1 cellular context compared by ENCODE assay signal in the genomic region with DNA sequence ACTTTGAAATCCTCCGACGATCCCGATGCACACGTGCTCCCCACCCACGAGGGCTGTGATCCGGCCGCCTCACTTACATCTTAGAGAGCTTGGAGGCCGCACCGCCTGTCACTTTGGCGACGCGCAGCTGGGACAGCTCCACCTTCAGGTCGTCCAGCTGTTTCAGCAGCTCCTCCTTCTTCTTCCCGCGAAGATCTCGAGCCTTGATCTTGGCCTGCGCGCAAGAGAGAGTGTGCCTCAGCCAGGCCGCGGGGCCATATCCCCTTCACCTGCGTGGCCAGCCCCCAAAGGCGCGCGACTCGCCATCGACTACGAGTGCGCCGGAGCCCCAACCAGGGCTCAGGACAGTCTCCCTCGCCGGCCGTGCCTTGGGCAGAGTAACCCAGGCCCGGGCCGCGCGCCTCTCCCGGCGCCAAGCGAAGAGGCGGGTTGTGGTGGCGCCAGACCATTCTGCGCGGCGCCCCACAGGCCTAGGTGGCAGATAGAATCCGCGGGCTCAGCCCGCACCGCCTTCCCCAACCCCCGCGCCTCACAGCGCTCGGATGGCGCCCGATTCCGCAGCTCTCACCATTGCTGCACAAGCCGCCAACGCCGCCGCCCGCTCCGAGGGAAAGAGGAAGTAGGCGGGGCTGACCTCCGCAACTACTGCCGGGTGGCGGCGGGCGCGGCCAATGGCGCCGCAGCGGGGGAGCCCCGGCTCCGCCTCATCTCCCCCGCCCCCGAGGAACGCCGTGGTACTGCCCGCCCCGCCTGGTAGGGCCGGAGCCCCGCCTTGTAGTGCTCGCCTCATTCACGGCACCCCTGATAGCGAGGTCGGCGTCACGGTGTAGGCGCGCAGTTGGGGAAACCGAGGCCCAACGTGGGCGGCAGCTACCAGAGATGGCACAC.
TF ChIP-seq lines count a peak whose summit lies in the region.

A gene (plus strand): TSS at position 789 of the 888 bp plus-strand sequence. CDS start 7,161 bp downstream, outside the sequence.
A gene (minus strand): TSS at position 616 of the 888 bp plus-strand sequence. CDS start 45 bp downstream, at position 571.

TF ChIP-seq in HepG2, 621 proteins besides CTCF, POLR2A, EP300 and RAD21 (continued from another document and continues in another):
- TF ChIP-seq, protein P1, sequence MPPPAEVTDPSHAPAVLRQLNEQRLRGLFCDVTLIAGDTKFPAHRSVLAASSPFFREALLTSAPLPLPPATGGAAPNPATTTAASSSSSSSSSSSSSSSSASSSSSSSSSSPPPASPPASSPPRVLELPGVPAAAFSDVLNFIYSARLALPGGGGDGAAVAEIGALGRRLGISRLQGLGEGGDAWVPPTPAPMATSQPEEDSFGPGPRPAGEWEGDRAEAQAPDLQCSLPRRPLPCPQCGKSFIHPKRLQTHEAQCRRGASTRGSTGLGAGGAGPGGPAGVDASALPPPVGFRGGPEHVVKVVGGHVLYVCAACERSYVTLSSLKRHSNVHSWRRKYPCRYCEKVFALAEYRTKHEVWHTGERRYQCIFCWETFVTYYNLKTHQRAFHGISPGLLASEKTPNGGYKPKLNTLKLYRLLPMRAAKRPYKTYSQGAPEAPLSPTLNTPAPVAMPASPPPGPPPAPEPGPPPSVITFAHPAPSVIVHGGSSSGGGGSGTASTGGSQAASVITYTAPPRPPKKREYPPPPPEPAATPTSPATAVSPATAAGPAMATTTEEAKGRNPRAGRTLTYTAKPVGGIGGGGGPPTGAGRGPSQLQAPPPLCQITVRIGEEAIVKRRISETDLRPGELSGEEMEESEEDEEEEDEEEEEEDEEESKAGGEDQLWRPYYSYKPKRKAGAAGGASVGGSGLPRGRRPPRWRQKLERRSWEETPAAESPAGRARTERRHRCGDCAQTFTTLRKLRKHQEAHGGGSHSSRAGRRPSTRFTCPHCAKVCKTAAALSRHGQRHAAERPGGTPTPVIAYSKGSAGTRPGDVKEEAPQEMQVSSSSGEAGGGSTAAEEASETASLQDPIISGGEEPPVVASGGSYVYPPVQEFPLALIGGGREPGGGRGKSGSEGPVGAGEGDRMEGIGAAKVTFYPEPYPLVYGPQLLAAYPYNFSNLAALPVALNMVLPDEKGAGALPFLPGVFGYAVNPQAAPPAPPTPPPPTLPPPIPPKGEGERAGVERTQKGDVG (CRISPR knock-in tag; IDR thresholded peaks at IDR 0.05; ENCODE audit: borderline replicate concordance): no peak
- TF ChIP-seq DNMT3B (CRISPR knock-in tag; conservative IDR thresholded peaks at IDR 0.05) (0 out of 2 replicates have a peak, but pooled peaks have one; percentile 54), ZMYM4 (CRISPR knock-in tag; IDR thresholded peaks at IDR 0.05) (peak; percentile 73), ZNF350 (CRISPR knock-in tag; IDR thresholded peaks at IDR 0.05; ENCODE audit: borderline replicate concordance, low read depth) (peak; percentile 70), SRF (IDR thresholded peaks at IDR 0.05; ENCODE audit: low read depth, low read length) (no peak), TARDBP (CRISPR knock-in tag; IDR thresholded peaks at IDR 0.05) (peak; percentile 79; the same call in 1 of the 2 replicates), ZSCAN12 (CRISPR knock-in tag; IDR thresholded peaks at IDR 0.05) (peak; percentile 94), SIN3B (IDR thresholded peaks at IDR 0.05; ENCODE audit: low read length) (peak; percentile 36; the same call in 1 of the 2 replicates), MBD4 (IDR thresholded peaks at IDR 0.05; ENCODE audit: borderline replicate concordance, low read length) (no peak), ZNF563 (CRISPR knock-in tag; IDR thresholded peaks at IDR 0.05) (peak; percentile 63; the same call in 1 of the 2 replicates), ZNF337 (CRISPR knock-in tag; IDR thresholded peaks at IDR 0.05; ENCODE audit: borderline replicate concordance, low read depth) (peak; percentile 83; the same call in 1 of the 2 replicates), ZNF83 (CRISPR knock-in tag; IDR thresholded peaks at IDR 0.05; ENCODE audit: borderline replicate concordance) (0 out of 2 replicates have a peak, but pooled peaks have one; percentile 17), ZNF274 (CRISPR knock-in tag; IDR thresholded peaks at IDR 0.05) (peak; percentile 52), AHR (CRISPR knock-in tag; IDR thresholded peaks at IDR 0.05) (peak; percentile 98), ZNF432 (CRISPR knock-in tag; IDR thresholded peaks at IDR 0.05; ENCODE audit: borderline replicate concordance) (peak; percentile 58; the same call in 1 of the 2 replicates), IRX3 (CRISPR knock-in tag; IDR thresholded peaks at IDR 0.05; ENCODE audit: borderline replicate concordance, low read depth) (0 out of 2 replicates have a peak, but pooled peaks have one; percentile 53), ZNF780A (CRISPR knock-in tag; IDR thresholded peaks at IDR 0.05) (peak; percentile 67; the same call in 1 of the 2 replicates), ZNF543 (CRISPR knock-in tag; IDR thresholded peaks at IDR 0.05) (peak; percentile 68; the same call in 1 of the 2 replicates), CCDC6 (CRISPR knock-in tag; IDR thresholded peaks at IDR 0.05) (peak; percentile 81), NR2C2 (CRISPR knock-in tag; IDR thresholded peaks at IDR 0.05; ENCODE audit: borderline replicate concordance) (peak; percentile 100), MTF2 (CRISPR knock-in tag; IDR thresholded peaks at IDR 0.05; ENCODE audit: borderline replicate concordance) (0 out of 2 replicates have a peak, but pooled peaks have one; percentile 25), CAMTA2 (CRISPR knock-in tag; IDR thresholded peaks at IDR 0.05; ENCODE audit: borderline replicate concordance) (0 out of 2 replicates have a peak, but pooled peaks have one; percentile 22), CBX2 (IDR thresholded peaks at IDR 0.05; ENCODE audit: low read depth, low read length) (no peak), CBX2 (CRISPR knock-in tag; IDR thresholded peaks at IDR 0.05; ENCODE audit: low read depth) (no peak), CBX1 (IDR thresholded peaks at IDR 0.05; ENCODE audit: low read depth) (peak; percentile 64), ZNF546 (CRISPR knock-in tag; conservative IDR thresholded peaks at IDR 0.05) (peak; percentile 95), HDAC6 (IDR thresholded peaks at IDR 0.05; ENCODE audit: low read depth, low read length) (no peak), FOXO1 (CRISPR knock-in tag; IDR thresholded peaks at IDR 0.05) (peak; percentile 7), GATAD1 (CRISPR knock-in tag; IDR thresholded peaks at IDR 0.05) (peak; percentile 81; the same call in 1 of the 2 replicates), NFKBIZ (CRISPR knock-in tag; IDR thresholded peaks at IDR 0.05) (peak; percentile 49; the same call in 1 of the 2 replicates), ZFP90 (CRISPR knock-in tag; IDR thresholded peaks at IDR 0.05; ENCODE audit: borderline replicate concordance) (peak; percentile 91; the same call in 1 of the 2 replicates)
- TF ChIP-seq, protein P2, sequence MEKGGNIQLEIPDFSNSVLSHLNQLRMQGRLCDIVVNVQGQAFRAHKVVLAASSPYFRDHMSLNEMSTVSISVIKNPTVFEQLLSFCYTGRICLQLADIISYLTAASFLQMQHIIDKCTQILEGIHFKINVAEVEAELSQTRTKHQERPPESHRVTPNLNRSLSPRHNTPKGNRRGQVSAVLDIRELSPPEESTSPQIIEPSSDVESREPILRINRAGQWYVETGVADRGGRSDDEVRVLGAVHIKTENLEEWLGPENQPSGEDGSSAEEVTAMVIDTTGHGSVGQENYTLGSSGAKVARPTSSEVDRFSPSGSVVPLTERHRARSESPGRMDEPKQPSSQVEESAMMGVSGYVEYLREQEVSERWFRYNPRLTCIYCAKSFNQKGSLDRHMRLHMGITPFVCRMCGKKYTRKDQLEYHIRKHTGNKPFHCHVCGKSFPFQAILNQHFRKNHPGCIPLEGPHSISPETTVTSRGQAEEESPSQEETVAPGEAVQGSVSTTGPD (CRISPR knock-in tag; IDR thresholded peaks at IDR 0.05): no peak
- TF ChIP-seq, protein P3, sequence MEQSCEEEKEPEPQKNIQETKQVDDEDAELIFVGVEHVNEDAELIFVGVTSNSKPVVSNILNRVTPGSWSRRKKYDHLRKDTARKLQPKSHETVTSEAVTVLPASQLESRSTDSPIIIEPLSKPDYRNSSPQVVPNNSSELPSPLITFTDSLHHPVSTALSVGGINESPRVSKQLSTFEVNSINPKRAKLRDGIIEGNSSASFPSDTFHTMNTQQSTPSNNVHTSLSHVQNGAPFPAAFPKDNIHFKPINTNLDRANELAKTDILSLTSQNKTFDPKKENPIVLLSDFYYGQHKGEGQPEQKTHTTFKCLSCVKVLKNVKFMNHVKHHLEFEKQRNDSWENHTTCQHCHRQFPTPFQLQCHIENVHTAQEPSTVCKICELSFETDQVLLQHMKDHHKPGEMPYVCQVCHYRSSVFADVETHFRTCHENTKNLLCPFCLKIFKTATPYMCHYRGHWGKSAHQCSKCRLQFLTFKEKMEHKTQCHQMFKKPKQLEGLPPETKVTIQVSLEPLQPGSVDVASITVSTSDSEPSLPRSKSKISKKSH (CRISPR knock-in tag; IDR thresholded peaks at IDR 0.05; ENCODE audit: borderline replicate concordance): peak; percentile 78
- TF ChIP-seq, protein P4, sequence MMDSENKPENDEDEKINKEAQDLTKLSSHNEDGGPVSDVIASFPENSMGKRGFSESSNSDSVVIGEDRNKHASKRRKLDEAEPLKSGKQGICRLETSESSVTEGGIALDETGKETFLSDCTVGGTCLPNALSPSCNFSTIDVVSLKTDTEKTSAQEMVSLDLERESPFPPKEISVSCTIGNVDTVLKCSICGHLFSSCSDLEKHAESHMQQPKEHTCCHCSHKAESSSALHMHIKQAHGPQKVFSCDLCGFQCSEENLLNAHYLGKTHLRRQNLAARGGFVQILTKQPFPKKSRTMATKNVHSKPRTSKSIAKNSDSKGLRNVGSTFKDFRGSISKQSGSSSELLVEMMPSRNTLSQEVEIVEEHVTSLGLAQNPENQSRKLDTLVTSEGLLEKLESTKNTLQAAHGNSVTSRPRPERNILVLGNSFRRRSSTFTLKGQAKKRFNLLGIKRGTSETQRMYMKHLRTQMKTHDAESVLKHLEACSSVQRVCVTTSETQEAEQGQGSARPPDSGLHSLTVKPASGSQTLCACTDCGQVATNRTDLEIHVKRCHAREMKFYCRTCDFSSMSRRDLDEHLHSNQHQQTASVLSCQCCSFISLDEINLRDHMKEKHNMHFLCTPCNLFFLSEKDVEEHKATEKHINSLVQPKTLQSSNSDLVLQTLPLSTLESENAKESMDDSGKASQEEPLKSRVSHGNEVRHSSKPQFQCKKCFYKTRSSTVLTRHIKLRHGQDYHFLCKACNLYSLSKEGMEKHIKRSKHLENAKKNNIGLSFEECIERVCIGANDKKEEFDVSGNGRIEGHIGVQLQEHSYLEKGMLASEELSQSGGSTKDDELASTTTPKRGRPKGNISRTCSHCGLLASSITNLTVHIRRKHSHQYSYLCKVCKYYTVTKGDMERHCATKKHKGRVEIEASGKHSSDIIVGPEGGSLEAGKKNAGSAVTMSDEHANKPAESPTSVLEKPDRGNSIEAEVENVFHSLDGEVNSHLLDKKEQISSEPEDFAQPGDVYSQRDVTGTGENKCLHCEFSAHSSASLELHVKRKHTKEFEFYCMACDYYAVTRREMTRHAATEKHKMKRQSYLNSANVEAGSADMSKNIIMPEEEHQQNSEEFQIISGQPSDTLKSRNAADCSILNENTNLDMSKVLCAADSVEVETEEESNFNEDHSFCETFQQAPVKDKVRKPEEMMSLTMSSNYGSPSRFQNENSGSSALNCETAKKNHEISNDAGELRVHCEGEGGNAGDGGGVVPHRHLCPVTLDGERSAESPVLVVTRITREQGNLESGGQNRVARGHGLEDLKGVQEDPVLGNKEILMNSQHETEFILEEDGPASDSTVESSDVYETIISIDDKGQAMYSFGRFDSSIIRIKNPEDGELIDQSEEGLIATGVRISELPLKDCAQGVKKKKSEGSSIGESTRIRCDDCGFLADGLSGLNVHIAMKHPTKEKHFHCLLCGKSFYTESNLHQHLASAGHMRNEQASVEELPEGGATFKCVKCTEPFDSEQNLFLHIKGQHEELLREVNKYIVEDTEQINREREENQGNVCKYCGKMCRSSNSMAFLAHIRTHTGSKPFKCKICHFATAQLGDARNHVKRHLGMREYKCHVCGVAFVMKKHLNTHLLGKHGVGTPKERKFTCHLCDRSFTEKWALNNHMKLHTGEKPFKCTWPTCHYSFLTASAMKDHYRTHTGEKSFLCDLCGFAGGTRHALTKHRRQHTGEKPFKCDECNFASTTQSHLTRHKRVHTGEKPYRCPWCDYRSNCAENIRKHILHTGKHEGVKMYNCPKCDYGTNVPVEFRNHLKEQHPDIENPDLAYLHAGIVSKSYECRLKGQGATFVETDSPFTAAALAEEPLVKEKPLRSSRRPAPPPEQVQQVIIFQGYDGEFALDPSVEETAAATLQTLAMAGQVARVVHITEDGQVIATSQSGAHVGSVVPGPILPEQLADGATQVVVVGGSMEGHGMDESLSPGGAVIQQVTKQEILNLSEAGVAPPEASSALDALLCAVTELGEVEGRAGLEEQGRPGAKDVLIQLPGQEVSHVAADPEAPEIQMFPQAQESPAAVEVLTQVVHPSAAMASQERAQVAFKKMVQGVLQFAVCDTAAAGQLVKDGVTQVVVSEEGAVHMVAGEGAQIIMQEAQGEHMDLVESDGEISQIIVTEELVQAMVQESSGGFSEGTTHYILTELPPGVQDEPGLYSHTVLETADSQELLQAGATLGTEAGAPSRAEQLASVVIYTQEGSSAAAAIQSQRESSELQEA (CRISPR knock-in tag; IDR thresholded peaks at IDR 0.05; ENCODE audit: not compliant biosample characterization): no peak
- TF ChIP-seq, protein P5, sequence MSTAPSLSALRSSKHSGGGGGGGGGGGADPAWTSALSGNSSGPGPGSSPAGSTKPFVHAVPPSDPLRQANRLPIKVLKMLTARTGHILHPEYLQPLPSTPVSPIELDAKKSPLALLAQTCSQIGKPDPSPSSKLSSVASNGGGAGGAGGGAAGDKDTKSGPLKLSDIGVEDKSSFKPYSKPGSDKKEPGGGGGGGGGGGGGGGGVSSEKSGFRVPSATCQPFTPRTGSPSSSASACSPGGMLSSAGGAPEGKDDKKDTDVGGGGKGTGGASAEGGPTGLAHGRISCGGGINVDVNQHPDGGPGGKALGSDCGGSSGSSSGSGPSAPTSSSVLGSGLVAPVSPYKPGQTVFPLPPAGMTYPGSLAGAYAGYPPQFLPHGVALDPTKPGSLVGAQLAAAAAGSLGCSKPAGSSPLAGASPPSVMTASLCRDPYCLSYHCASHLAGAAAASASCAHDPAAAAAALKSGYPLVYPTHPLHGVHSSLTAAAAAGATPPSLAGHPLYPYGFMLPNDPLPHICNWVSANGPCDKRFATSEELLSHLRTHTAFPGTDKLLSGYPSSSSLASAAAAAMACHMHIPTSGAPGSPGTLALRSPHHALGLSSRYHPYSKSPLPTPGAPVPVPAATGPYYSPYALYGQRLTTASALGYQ (CRISPR knock-in tag; IDR thresholded peaks at IDR 0.05): peak; percentile 62; the same call in 1 of the 2 replicates
